Comparison of ENCODE assay signal across 1 cellular context in genomic region chr1:95072532-95073419, GRCh38.
TF ChIP-seq lines count a peak whose summit lies in the region.

Gene ALG14 (minus strand): TSS chr1:95072951. CDS start chr1:95072898, 53 bp downstream.

TF ChIP-seq in K562, 482 proteins besides CTCF, POLR2A, EP300 and RAD21 (continued from another document and continues in another):
- TF ChIP-seq, protein P1, sequence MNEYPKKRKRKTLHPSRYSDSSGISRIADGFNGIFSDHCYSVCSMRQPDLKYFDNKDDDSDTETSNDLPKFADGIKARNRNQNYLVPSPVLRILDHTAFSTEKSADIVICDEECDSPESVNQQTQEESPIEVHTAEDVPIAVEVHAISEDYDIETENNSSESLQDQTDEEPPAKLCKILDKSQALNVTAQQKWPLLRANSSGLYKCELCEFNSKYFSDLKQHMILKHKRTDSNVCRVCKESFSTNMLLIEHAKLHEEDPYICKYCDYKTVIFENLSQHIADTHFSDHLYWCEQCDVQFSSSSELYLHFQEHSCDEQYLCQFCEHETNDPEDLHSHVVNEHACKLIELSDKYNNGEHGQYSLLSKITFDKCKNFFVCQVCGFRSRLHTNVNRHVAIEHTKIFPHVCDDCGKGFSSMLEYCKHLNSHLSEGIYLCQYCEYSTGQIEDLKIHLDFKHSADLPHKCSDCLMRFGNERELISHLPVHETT (CRISPR knock-in tag; conservative IDR thresholded peaks at IDR 0.05 in 1 of 2, IDR thresholded peaks at IDR 0.05 in 1 of 2) = no peak
- TF ChIP-seq ELK1 (CRISPR knock-in tag; IDR thresholded peaks at IDR 0.05) = no peak
- TF ChIP-seq, protein P2, sequence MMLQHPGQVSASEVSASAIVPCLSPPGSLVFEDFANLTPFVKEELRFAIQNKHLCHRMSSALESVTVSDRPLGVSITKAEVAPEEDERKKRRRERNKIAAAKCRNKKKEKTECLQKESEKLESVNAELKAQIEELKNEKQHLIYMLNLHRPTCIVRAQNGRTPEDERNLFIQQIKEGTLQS (IDR thresholded peaks at IDR 0.05) = no peak
- TF ChIP-seq, protein P2 (CRISPR knock-in tag; conservative IDR thresholded peaks at IDR 0.05) = no peak
- TF ChIP-seq NR2C2 (CRISPR knock-in tag; IDR thresholded peaks at IDR 0.05) = peak; percentile 98
- peak; percentile 100 for TF ChIP-seq NR2C2 (tag; IDR thresholded peaks at IDR 0.05)
- TF ChIP-seq MECOM (CRISPR knock-in tag; IDR thresholded peaks at IDR 0.05) = no peak
- TF ChIP-seq TEAD2 (tag; IDR thresholded peaks at IDR 0.05) = no peak
- no peak for TF ChIP-seq ZNF445 (CRISPR knock-in tag; IDR thresholded peaks at IDR 0.05; ENCODE audit: low read depth)
- no peak for TF ChIP-seq PTBP1 (IDR thresholded peaks at IDR 0.05; ENCODE audit: low read depth, low read length)
- no peak for TF ChIP-seq ARID3B (CRISPR knock-in tag; IDR thresholded peaks at IDR 0.05; ENCODE audit: borderline replicate concordance)
- 0 out of 2 replicates have a peak, but pooled peaks have one; percentile 75 for TF ChIP-seq ZNF197 (CRISPR knock-in tag; IDR thresholded peaks at IDR 0.05; ENCODE audit: low read depth)
- TF ChIP-seq ELF4 (CRISPR knock-in tag; IDR thresholded peaks at IDR 0.05) = 0 out of 2 replicates have a peak, but pooled peaks have one; percentile 66
- TF ChIP-seq HDAC1 (IDR thresholded peaks at IDR 0.05) = peak in 1 of 2 experiments; percentile 88; a peak in 2 of 4 replicates
- no peak for TF ChIP-seq SMARCB1 (IDR thresholded peaks at IDR 0.05; ENCODE audit: insufficient read length, low read depth)
- no peak for TF ChIP-seq PREB (CRISPR knock-in tag; IDR thresholded peaks at IDR 0.05)
- no peak for TF ChIP-seq FOSL1 (tag; conservative IDR thresholded peaks at IDR 0.05)
- no peak for TF ChIP-seq ZNF740 (CRISPR knock-in tag; IDR thresholded peaks at IDR 0.05)
- no peak for TF ChIP-seq ZNF740 (tag; IDR thresholded peaks at IDR 0.05)
- TF ChIP-seq GTF2A2 (tag; IDR thresholded peaks at IDR 0.05) = no peak
- TF ChIP-seq ZNF324 (CRISPR knock-in tag; IDR thresholded peaks at IDR 0.05) = no peak
- TF ChIP-seq UBTF (IDR thresholded peaks at IDR 0.05; ENCODE audit: borderline replicate concordance in 1 of 2, low read depth in 2 of 2, low read length in 2 of 2) = no peak
- TF ChIP-seq, protein P3, sequence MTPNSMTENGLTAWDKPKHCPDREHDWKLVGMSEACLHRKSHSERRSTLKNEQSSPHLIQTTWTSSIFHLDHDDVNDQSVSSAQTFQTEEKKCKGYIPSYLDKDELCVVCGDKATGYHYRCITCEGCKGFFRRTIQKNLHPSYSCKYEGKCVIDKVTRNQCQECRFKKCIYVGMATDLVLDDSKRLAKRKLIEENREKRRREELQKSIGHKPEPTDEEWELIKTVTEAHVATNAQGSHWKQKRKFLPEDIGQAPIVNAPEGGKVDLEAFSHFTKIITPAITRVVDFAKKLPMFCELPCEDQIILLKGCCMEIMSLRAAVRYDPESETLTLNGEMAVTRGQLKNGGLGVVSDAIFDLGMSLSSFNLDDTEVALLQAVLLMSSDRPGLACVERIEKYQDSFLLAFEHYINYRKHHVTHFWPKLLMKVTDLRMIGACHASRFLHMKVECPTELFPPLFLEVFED (CRISPR knock-in tag; conservative IDR thresholded peaks at IDR 0.05) = peak; percentile 48; the same call in 1 of the 2 replicates
- no peak for TF ChIP-seq RBM15 (IDR thresholded peaks at IDR 0.05; ENCODE audit: insufficient read depth, low read length)
- no peak for TF ChIP-seq HMG20A (CRISPR knock-in tag; conservative IDR thresholded peaks at IDR 0.05)
- TF ChIP-seq SIRT6 (IDR thresholded peaks at IDR 0.05; ENCODE audit: low read depth, low read length) = no peak
- peak; percentile 81; the same call in 1 of the 2 replicates for TF ChIP-seq BACH1 (tag; IDR thresholded peaks at IDR 0.05)
- no peak for TF ChIP-seq SRSF3 (IDR thresholded peaks at IDR 0.05; ENCODE audit: insufficient read depth, low read length)
- TF ChIP-seq, protein P4, sequence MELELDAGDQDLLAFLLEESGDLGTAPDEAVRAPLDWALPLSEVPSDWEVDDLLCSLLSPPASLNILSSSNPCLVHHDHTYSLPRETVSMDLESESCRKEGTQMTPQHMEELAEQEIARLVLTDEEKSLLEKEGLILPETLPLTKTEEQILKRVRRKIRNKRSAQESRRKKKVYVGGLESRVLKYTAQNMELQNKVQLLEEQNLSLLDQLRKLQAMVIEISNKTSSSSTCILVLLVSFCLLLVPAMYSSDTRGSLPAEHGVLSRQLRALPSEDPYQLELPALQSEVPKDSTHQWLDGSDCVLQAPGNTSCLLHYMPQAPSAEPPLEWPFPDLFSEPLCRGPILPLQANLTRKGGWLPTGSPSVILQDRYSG (tag; conservative IDR thresholded peaks at IDR 0.05; ENCODE audit: low read depth) = no peak
- TF ChIP-seq, protein P5, sequence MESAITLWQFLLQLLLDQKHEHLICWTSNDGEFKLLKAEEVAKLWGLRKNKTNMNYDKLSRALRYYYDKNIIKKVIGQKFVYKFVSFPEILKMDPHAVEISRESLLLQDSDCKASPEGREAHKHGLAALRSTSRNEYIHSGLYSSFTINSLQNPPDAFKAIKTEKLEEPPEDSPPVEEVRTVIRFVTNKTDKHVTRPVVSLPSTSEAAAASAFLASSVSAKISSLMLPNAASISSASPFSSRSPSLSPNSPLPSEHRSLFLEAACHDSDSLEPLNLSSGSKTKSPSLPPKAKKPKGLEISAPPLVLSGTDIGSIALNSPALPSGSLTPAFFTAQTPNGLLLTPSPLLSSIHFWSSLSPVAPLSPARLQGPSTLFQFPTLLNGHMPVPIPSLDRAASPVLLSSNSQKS (CRISPR knock-in tag; IDR thresholded peaks at IDR 0.05) = no peak
- no peak for TF ChIP-seq FOS (IDR thresholded peaks at IDR 0.05; ENCODE audit: extremely low read depth, insufficient read length)
- TF ChIP-seq CAMTA2 (CRISPR knock-in tag; conservative IDR thresholded peaks at IDR 0.05) = no peak
- TF ChIP-seq ZNF41 (CRISPR knock-in tag; conservative IDR thresholded peaks at IDR 0.05) = no peak
- peak; percentile 86 for TF ChIP-seq ARID4B (CRISPR knock-in tag; IDR thresholded peaks at IDR 0.05)
- TF ChIP-seq, protein P6, sequence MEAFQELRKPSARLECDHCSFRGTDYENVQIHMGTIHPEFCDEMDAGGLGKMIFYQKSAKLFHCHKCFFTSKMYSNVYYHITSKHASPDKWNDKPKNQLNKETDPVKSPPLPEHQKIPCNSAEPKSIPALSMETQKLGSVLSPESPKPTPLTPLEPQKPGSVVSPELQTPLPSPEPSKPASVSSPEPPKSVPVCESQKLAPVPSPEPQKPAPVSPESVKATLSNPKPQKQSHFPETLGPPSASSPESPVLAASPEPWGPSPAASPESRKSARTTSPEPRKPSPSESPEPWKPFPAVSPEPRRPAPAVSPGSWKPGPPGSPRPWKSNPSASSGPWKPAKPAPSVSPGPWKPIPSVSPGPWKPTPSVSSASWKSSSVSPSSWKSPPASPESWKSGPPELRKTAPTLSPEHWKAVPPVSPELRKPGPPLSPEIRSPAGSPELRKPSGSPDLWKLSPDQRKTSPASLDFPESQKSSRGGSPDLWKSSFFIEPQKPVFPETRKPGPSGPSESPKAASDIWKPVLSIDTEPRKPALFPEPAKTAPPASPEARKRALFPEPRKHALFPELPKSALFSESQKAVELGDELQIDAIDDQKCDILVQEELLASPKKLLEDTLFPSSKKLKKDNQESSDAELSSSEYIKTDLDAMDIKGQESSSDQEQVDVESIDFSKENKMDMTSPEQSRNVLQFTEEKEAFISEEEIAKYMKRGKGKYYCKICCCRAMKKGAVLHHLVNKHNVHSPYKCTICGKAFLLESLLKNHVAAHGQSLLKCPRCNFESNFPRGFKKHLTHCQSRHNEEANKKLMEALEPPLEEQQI (IDR thresholded peaks at IDR 0.05) = no peak
- peak; percentile 91 for TF ChIP-seq EP400 (IDR thresholded peaks at IDR 0.05)
- TF ChIP-seq FOXJ3 (CRISPR knock-in tag; IDR thresholded peaks at IDR 0.05) = no peak
- TF ChIP-seq NFE2L1 (tag; IDR thresholded peaks at IDR 0.05; ENCODE audit: borderline replicate concordance, low read depth) = no peak
- TF ChIP-seq RBFOX2 (IDR thresholded peaks at IDR 0.05; ENCODE audit: low read depth, low read length) = peak; percentile 80
- TF ChIP-seq ZNF764 (CRISPR knock-in tag; IDR thresholded peaks at IDR 0.05; ENCODE audit: low read depth) = no peak
- TF ChIP-seq POLR2H (tag; IDR thresholded peaks at IDR 0.05; ENCODE audit: low read depth) = no peak
- TF ChIP-seq ESRRB (CRISPR knock-in tag; IDR thresholded peaks at IDR 0.05; ENCODE audit: borderline replicate concordance) = no peak
- no peak for TF ChIP-seq HNRNPK (IDR thresholded peaks at IDR 0.05; ENCODE audit: low read depth, low read length, poor library complexity, severe bottlenecking)
- peak; percentile 99 for TF ChIP-seq HNRNPLL (IDR thresholded peaks at IDR 0.05; ENCODE audit: low read depth, low read length, poor library complexity, severe bottlenecking)
